21 cellular contexts compared by ENCODE assay signal in the genomic region with DNA sequence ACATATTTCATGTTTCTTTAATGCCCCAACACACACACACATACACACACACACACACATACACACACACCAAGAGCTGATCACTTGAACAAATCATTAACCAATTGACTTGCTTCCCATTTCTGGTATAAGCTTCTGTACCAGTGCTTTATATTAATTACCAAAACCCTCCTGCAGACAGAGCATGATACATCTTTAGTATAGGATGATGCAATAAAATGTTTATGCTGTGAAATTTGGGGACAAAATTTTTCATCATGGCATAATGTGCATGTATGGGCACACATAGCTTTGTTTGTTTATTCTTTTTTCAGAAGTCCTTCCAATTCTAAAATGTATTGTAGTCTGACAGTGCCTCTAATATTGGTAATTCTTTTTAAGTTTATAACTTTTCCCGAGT. TPM values are rescaled to one million over a fixed set of nuclear protein-coding genes. Genes with fewer than 3 reads are reported as not detected.
DNase-seq lines count a peak whose midpoint lies in the region; ATAC-seq, FAIRE-seq and TF ChIP-seq lines count a peak whose summit lies in the region.
"Had no signal": no experiment of that assay in that cellular context is flagged by ENCODE, and none has a peak within 500 bp of the region (broad histone marks: within the 10 kb centered on the region; RNA-seq: fewer than 3 reads in every experiment).

No MANE protein-coding gene starts in this region.

- H3K36me3 Mint-ChIP-seq in activated T-cell treated with anti-CD3 and anti-CD28 coated beads, Interleukin-2, amount 50 U/mL, for 72 hours (ENCODE audit: insufficient read depth in 2 of 2) = no peaks in the 10 kb centered on the region
- H3K36me3 Mint-ChIP-seq: CD8-positive, alpha-beta T cell had no signal

- POLR2A ChIA-PET in HepG2 (lab: Yijun Ruan, JAX) (no interaction called here), PC-9 (lab: Charles Lee; ENCODE audit: unreplicated experiment) (interaction anchor here (0.7 kb wide), 1 partner anchor 19 kb away, joined by 8 read pairs; no protein-coding TSS in a partner anchor), K562 (lab: Yijun Ruan, JAX) (interaction anchor here (0.5 to 1.3 kb wide), 3 partner anchors 12 to 642 kb away, joined by 3 to 5 read pairs (median 3); no protein-coding TSS in a partner anchor)

- in situ Hi-C loops in HepG2 (cut with HindIII; ENCODE audit: extremely low pct_ligation_motif_present, low pct_unique_long_range_greater_than_20kb) = no loop called here
- in situ Hi-C loops in K562 (cut with MboI) = no loop called here

- BruUV-seq in HepG2 (replicated peaks; lab: Mats Ljungman, UMichigan) (no TSS peak), PC-9 (replicated peaks; lab: Mats Ljungman, UMichigan) (no TSS peak), K562 (replicated peaks; lab: Mats Ljungman, UMichigan) (no TSS peak)

- H3K27ac Mint-ChIP-seq in activated T-cell treated with anti-CD3 and anti-CD28 coated beads, Interleukin-2, amount 50 U/mL, for 72 hours = no peak overlapping the region
- H3K27ac Mint-ChIP-seq: CD8-positive, alpha-beta T cell had no signal

- H3K79me2 ChIP-seq in HepG2 (ENCODE audit: insufficient read depth, low read length) = no peaks in the 10 kb centered on the region
- H3K79me2 ChIP-seq in PC-9 (ENCODE audit: low read depth) = no peaks in the 10 kb centered on the region
- no peaks in the 10 kb centered on the region for H3K79me2 ChIP-seq in K562 (ENCODE audit: control insufficient read depth, insufficient read depth, low read length)

- DNase-seq in HepG2 (ENCODE audit: low spot score) (no peak), right lobe of liver (no peak), PC-9 (no peak), K562 (ENCODE audit: extremely low read depth in 1 of 4, low spot score in 3 of 4) (no peak), A172 (ENCODE audit: low spot score) (no peak), coronary artery (ENCODE audit: low spot score) (no peak)
- DNase-seq in activated T-cell treated with anti-CD3 and anti-CD28 coated beads, Interleukin-2, amount 50 U/mL, for 72 hours = no peak
- DNase-seq: CD8-positive, alpha-beta T cell; GOT3; Karpas-422; MG63; NCI-H1105 treated with DMSO at 0.1 percent for 48 hours; NCI-H1694; NCI-H2081 treated with DMSO at 0.1 percent for 48 hours; NCI-H524; RPMI8226; SHP77 treated with DMSO at 0.1 percent for 48 hours had no signal

- intact Hi-C loops in HepG2 (cut with micrococcal nuclease; ENCODE audit: unreplicated experiment) = no loop called here
- intact Hi-C loops in right lobe of liver (cut with DNase I) = no loop called here
- intact Hi-C loops in PC-9 (cut with micrococcal nuclease; ENCODE audit: unreplicated experiment) = no loop called here
- intact Hi-C loops in K562 (cut with micrococcal nuclease) = no loop called here

- ATAC-seq in HepG2 (no peak), right lobe of liver (no peak), K562 (no peak)
- no peak for ATAC-seq in activated T-cell treated with anti-CD3 and anti-CD28 coated beads, Interleukin-2, amount 50 U/mL, for 72 hours (replicated peaks in 1 of 2)
- ATAC-seq: CD8-positive, alpha-beta T cell had no signal

- H3K9ac ChIP-seq in HepG2 (ENCODE audit: insufficient read depth, low read depth, low read length) (no peak overlapping the region), K562 (ENCODE audit: insufficient read depth in 1 of 2, low read depth in 2 of 2, low read length in 2 of 2) (no peak overlapping the region)
- H3K9ac ChIP-seq: BLaER1 had no signal

- H3K4me1 Mint-ChIP-seq in activated T-cell treated with anti-CD3 and anti-CD28 coated beads, Interleukin-2, amount 50 U/mL, for 72 hours (ENCODE audit: low read depth) = no peaks in the 10 kb centered on the region

- no peak overlapping the region for H3K4me3 Mint-ChIP-seq in activated T-cell treated with anti-CD3 and anti-CD28 coated beads, Interleukin-2, amount 50 U/mL, for 72 hours
- H3K4me3 Mint-ChIP-seq: CD8-positive, alpha-beta T cell had no signal

- H3K4me1 ChIP-seq in HepG2 (ENCODE audit: insufficient read depth, low read length) (no peaks in the 10 kb centered on the region), right lobe of liver (no peaks in the 10 kb centered on the region), PC-9 (replicated peaks; ENCODE audit: insufficient read depth) (no peaks in the 10 kb centered on the region), K562 (replicated peaks in 1 of 2; ENCODE audit: control insufficient read depth in 2 of 2, insufficient read depth in 2 of 2, low read length in 2 of 2) (no peaks in the 10 kb centered on the region)
- H3K4me1 ChIP-seq: BLaER1 had no signal

- WGBS in HepG2 (ENCODE audit: low lambda C conversion rate) = 0% methylated on average over 1 of the region's 1 CpG
- WGBS in right lobe of liver (ENCODE audit: insufficient coverage, low coverage, low lambda C conversion rate, missing lambda C conversion rate) = 56% methylated on average over 1 of the region's 1 CpG
- WGBS in K562 (ENCODE audit: insufficient coverage, low coverage, missing lambda C conversion rate) = 0% methylated on average over 1 of the region's 1 CpG

- no peak overlapping the region for H3K4me3 ChIP-seq in HepG2 (replicated peaks in 1 of 3; ENCODE audit: insufficient read depth in 1 of 3, low read depth in 2 of 3, low read length in 3 of 3)
- no peak overlapping the region for H3K4me3 ChIP-seq in right lobe of liver
- no peak overlapping the region for H3K4me3 ChIP-seq in PC-9
- H3K4me3 ChIP-seq in K562 = no peak overlapping the region
- H3K4me3 ChIP-seq in coronary artery = no peak overlapping the region
- H3K4me3 ChIP-seq: BLaER1, MG63 had no signal

- no peak overlapping the region for H3K27ac ChIP-seq in HepG2 (ENCODE audit: extremely low read length, insufficient read depth, low read length)
- no peak overlapping the region for H3K27ac ChIP-seq in right lobe of liver
- H3K27ac ChIP-seq in PC-9 = peak overlapping the region; percentile 30
- no peak overlapping the region for H3K27ac ChIP-seq in K562 (ENCODE audit: extremely low read depth, low read depth, low read length)
- H3K27ac ChIP-seq in coronary artery = no peak overlapping the region
- H3K27ac ChIP-seq: BLaER1 had no signal

- TF ChIP-seq CTCF in HepG2 (CRISPR knock-in tag; IDR thresholded peaks at IDR 0.05) (no peak), right lobe of liver (IDR thresholded peaks at IDR 0.05) (no peak), PC-9 (conservative IDR thresholded peaks at IDR 0.05) (no peak), K562 (IDR thresholded peaks at IDR 0.05 in 2 of 3, conservative IDR thresholded peaks at IDR 0.05 in 1 of 3; ENCODE audit: insufficient read depth in 2 of 3, low read depth in 1 of 3, low read length in 3 of 3) (no peak), coronary artery (IDR thresholded peaks at IDR 0.05) (no peak)

- no peaks in the 10 kb centered on the region for H3K9me3 Mint-ChIP-seq in activated T-cell treated with anti-CD3 and anti-CD28 coated beads, Interleukin-2, amount 50 U/mL, for 72 hours
- H3K9me3 Mint-ChIP-seq: CD8-positive, alpha-beta T cell had no signal

- H3K4me2 ChIP-seq in HepG2 (ENCODE audit: low read depth, low read length) (no peak overlapping the region), PC-9 (no peak overlapping the region; the same call in 1 of the 2 replicates), K562 (ENCODE audit: insufficient read depth, low read length) (no peak overlapping the region)
- H3K4me2 ChIP-seq: BLaER1 had no signal

- CTCF ChIA-PET in HepG2 (lab: Yijun Ruan, JAX; ENCODE audit: low intra/inter-chr PET ratio, low total read pairs) = no interaction called here
- CTCF ChIA-PET in PC-9 (lab: Charles Lee) = no interaction called here
- CTCF ChIA-PET in K562 (lab: Yijun Ruan, JAX; ENCODE audit: low intra/inter-chr PET ratio) = no interaction called here

- H2AFZ ChIP-seq in HepG2 (ENCODE audit: low read length) (no peak overlapping the region), PC-9 (no peak overlapping the region), K562 (ENCODE audit: low read depth, low read length) (no peak overlapping the region)

- H3K27me3 Mint-ChIP-seq in activated T-cell treated with anti-CD3 and anti-CD28 coated beads, Interleukin-2, amount 50 U/mL, for 72 hours (ENCODE audit: low read depth) = peaks cover 17% of the 10 kb centered on the region

- no peaks in the 10 kb centered on the region for H3K9me1 ChIP-seq in K562 (ENCODE audit: control insufficient read depth, insufficient read depth, low read length)

- TF ChIP-seq RAD21 in HepG2 (CRISPR knock-in tag; IDR thresholded peaks at IDR 0.05) (no peak), K562 (CRISPR knock-in tag; conservative IDR thresholded peaks at IDR 0.05 in 1 of 2, IDR thresholded peaks at IDR 0.05 in 1 of 2) (no peak)

- TF ChIP-seq EP300 in HepG2 (IDR thresholded peaks at IDR 0.05; ENCODE audit: low read depth in 2 of 2, low read length in 2 of 2) = no peak
- TF ChIP-seq EP300 in HepG2 (CRISPR knock-in tag; IDR thresholded peaks at IDR 0.05; ENCODE audit: borderline replicate concordance) = no peak
- no peak for TF ChIP-seq EP300 in K562 (IDR thresholded peaks at IDR 0.05; ENCODE audit: low read length)

- TF ChIP-seq POLR2A in HepG2 (IDR thresholded peaks at IDR 0.05; ENCODE audit: insufficient read depth in 1 of 2, low read depth in 2 of 2, low read length in 2 of 2) (no peak), right lobe of liver (IDR thresholded peaks at IDR 0.05) (no peak), K562 (conservative IDR thresholded peaks at IDR 0.05) (no peak)

- H4K20me1 ChIP-seq in HepG2 (ENCODE audit: insufficient read depth, low read length) (no peaks in the 10 kb centered on the region), PC-9 (ENCODE audit: insufficient read depth) (no peaks in the 10 kb centered on the region), K562 (replicated peaks; ENCODE audit: control insufficient read depth, insufficient read depth, low read length) (no peaks in the 10 kb centered on the region)
- H4K20me1 ChIP-seq: BLaER1 had no signal

- H3K9me3 ChIP-seq in HepG2 (ENCODE audit: low read length) (no peaks in the 10 kb centered on the region), right lobe of liver (no peaks in the 10 kb centered on the region), PC-9 (ENCODE audit: insufficient read depth, low read depth) (no peaks in the 10 kb centered on the region), K562 (replicated peaks; ENCODE audit: control insufficient read depth, insufficient read depth, low read depth, low read length) (no peaks in the 10 kb centered on the region)
- H3K9me3 ChIP-seq: BLaER1, MG63 had no signal

- H3K27me3 ChIP-seq in HepG2 (ENCODE audit: control insufficient read depth in 1 of 2, insufficient read depth in 2 of 2, low read length in 2 of 2) (no peaks in the 10 kb centered on the region), right lobe of liver (no peaks in the 10 kb centered on the region), PC-9 (ENCODE audit: insufficient read depth, low read depth) (no peaks in the 10 kb centered on the region), K562 (ENCODE audit: control insufficient read depth in 2 of 2, insufficient read depth in 2 of 2, low read length in 2 of 2) (peaks cover 4 to 9% of the 10 kb centered on the region in 2 experiments; a peak in 3 of 5 replicates)
- H3K27me3 ChIP-seq: BLaER1, MG63 had no signal

- H3K36me3 ChIP-seq in HepG2 (replicated peaks in 1 of 2; ENCODE audit: control insufficient read depth in 1 of 2, insufficient read depth in 2 of 2, low read length in 2 of 2) (no peaks in the 10 kb centered on the region), right lobe of liver (no peaks in the 10 kb centered on the region), PC-9 (ENCODE audit: low read depth) (peaks cover 26% of the 10 kb centered on the region; the same call in 1 of the 2 replicates), K562 (ENCODE audit: control insufficient read depth, insufficient read depth, low read length) (no peaks in the 10 kb centered on the region)
- H3K36me3 ChIP-seq: BLaER1, MG63 had no signal

- H3F3A ChIP-seq in PC-9 (ENCODE audit: insufficient read depth, low read depth) = 0 out of 2 replicates have a peak, but pooled peaks cover 3% of the 10 kb centered on the region

- no peaks in the 10 kb centered on the region for H3K9me2 ChIP-seq in PC-9 (ENCODE audit: insufficient read depth)

- FAIRE-seq in HepG2 (lab: Jason Lieb, UNC) (no peak), K562 (lab: Jason Lieb, UNC) (no peak)
- FAIRE-seq: D721Med, GM12891, GM18507 had no signal

RNA-seq across cellular contexts. Expression of gene SLC1A3, which starts 34.5 kb away (rescaled TPM):
- not detected in 2 replicates for total RNA-seq in HepG2 (2016; rRNA removed; fragmentation: Illumina TruSeq; extraction: Trizol)
- total RNA-seq in HepG2 (2016; cell fraction: cytosol; rRNA removed; fragmentation: Illumina TruSeq; extraction: Trizol; ENCODE audit: low read depth) = 0.09 TPM in 1 of 2 replicates, not detected in the other
- 0.04 TPM in 1 of 2 replicates, not detected in the other for total RNA-seq in HepG2 (2016; cell fraction: insoluble cytoplasmic fraction; rRNA removed; fragmentation: Illumina TruSeq; extraction: Trizol)
- total RNA-seq in HepG2 (2016; cell fraction: membrane; rRNA removed; fragmentation: Illumina TruSeq; extraction: Trizol) = 0.12 TPM in 1 of 2 replicates, not detected in the other
- not detected in 2 replicates for total RNA-seq in HepG2 (2016; cell fraction: nucleus; rRNA removed; fragmentation: Illumina TruSeq; extraction: Trizol)
- polyA plus RNA-seq in HepG2 (2011; rRNA removed) = 0.09 TPM in 1 of 2 replicates, not detected in the other
- polyA plus RNA-seq in HepG2 (2011; cell fraction: cytosol; rRNA removed) = 0.05 TPM in 1 of 2 replicates, not detected in the other
- not detected in 2 replicates for polyA plus RNA-seq in HepG2 (2011; cell fraction: nucleus; rRNA removed)
- polyA plus RNA-seq in HepG2 (2012) = not detected in 2 replicates
- polyA plus RNA-seq in HepG2 (2016; cell fraction: cytosol; fragmentation: Illumina TruSeq; extraction: Trizol; ENCODE audit: low read depth) = not detected in 2 replicates
- polyA plus RNA-seq in HepG2 (2016; cell fraction: insoluble cytoplasmic fraction; fragmentation: Illumina TruSeq; extraction: Trizol; ENCODE audit: low read depth) = not detected in 2 replicates
- not detected in 2 replicates for polyA plus RNA-seq in HepG2 (2016; cell fraction: membrane; fragmentation: Illumina TruSeq; extraction: Trizol; ENCODE audit: low read depth)
- polyA plus RNA-seq in HepG2 (2016; cell fraction: nucleus; fragmentation: Illumina TruSeq; extraction: Trizol; ENCODE audit: insufficient read depth, low read depth) = not detected in 2 replicates
- 126 TPM in 1 of 2 replicates, not detected in the other for polyA minus RNA-seq in HepG2 (2011; rRNA and poly(A)+ RNA removed; ENCODE audit: low replicate concordance)
- polyA minus RNA-seq in HepG2 (2011; cell fraction: cytosol; rRNA and poly(A)+ RNA removed) = 0.89 TPM in 1 of 2 replicates, not detected in the other
- polyA minus RNA-seq in HepG2 (2011; cell fraction: nucleus; rRNA and poly(A)+ RNA removed) = not detected in 2 replicates
- total RNA-seq in right lobe of liver = 10 to 100 TPM in 1 of 6 experiments, 1 to 10 TPM in 5; 4.7 to 15.1 (median 6.1) TPM
- total RNA-seq in PC-9 (2021) = 0.24 TPM in 1 of 2 replicates, not detected in the other
- total RNA-seq in K562 (2011; cell fraction: chromatin; rRNA removed; ENCODE audit: low replicate concordance) = not detected in 2 replicates
- not detected in 2 replicates for total RNA-seq in K562 (2011; cell fraction: nucleolus; rRNA removed)
- total RNA-seq in K562 (2011; cell fraction: nucleoplasm; rRNA removed) = not detected in 2 replicates
- not detected in 2 replicates for total RNA-seq in K562 (2014; rRNA removed)
- total RNA-seq in K562 (2014; rRNA removed; fragmentation: Illumina TruSeq; extraction: Trizol) = not detected in 2 replicates
- total RNA-seq in K562 (2015; rRNA removed; fragmentation: Illumina TruSeq; extraction: Trizol) = not detected in 2 replicates
- 0.09 and 0.13 TPM in 2 replicates for total RNA-seq in K562 (2021)
- polyA plus RNA-seq in K562 (2011; rRNA removed) = not detected in 2 replicates
- not detected in 2 replicates for polyA plus RNA-seq in K562 (2011; cell fraction: cytosol; rRNA removed)
- polyA plus RNA-seq in K562 (2011; cell fraction: nucleus; rRNA removed) = not detected in 2 replicates
- not detected in 2 replicates for polyA plus RNA-seq in K562 (2012)
- not detected in 2 replicates for polyA plus RNA-seq in K562 (2014; fragmentation: Illumina TruSeq; extraction: Trizol)
- polyA plus RNA-seq in K562 (2014; fragmentation: Nextera tagmentation; extraction: Ambion mirVana) = not detected
- polyA plus RNA-seq in K562 (2014; rRNA removed) = not detected in 2 replicates
- polyA minus RNA-seq in K562 (2011; rRNA and poly(A)+ RNA removed) = not detected in 2 replicates
- 1.7 TPM in 1 of 2 replicates, not detected in the other for polyA minus RNA-seq in K562 (2011; cell fraction: cytosol; rRNA and poly(A)+ RNA removed)
- polyA minus RNA-seq in K562 (2011; cell fraction: nucleus; rRNA and poly(A)+ RNA removed) = 0.78 TPM in 1 of 2 replicates, not detected in the other
- 1 to 10 TPM in 1 of 2 donors, under 1 TPM in 1; 0.62 to 1.5 TPM for total RNA-seq in activated T-cell treated with anti-CD3 and anti-CD28 coated beads, Interleukin-2, amount 50 U/mL, for 72 hours
- not detected in 2 replicates for total RNA-seq in A172 (2014; rRNA removed; shearing (Covaris generic))
- total RNA-seq: CD8-positive, alpha-beta T cell had no signal

Comparison
In these comparisons a context has a peak if more than half of its experiments do, and no peak if none do; other contexts are left out.
1. Of the 241 proteins assayed by ChIP-seq in both HepG2 and K562: peak only in HepG2: none; only in K562: ATF4, CEBPG, IRF9 and TRIM24; in both: CEBPB; in neither: 234; mixed calls (peak in some experiments, not most) for 2.